11 cellular contexts compared by ENCODE assay signal in the genomic region with DNA sequence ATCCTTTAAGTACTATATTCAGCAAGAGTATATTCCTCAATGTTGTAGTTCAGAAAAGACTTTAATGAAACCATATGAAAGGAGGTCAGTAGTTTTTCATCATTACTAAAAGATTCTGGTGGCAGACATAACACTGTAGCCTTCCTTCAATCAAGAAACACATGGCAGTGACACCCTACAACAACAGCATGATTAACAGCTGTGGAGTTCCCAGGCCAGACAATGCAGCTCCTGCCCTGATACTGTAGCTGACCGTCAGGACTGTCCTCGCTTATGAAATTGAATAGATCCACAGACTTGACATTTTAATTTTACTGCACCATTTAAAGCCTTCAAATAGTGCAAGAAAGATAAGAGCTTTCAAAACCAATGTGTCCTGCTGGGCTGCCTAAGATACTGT.
"Had no signal": no experiment of that assay in that cellular context is flagged by ENCODE, and none has a peak within 500 bp of the region (broad histone marks: within the 10 kb centered on the region; RNA-seq: fewer than 3 reads in every experiment).

No MANE protein-coding gene starts in this region.

- H3K9ac ChIP-seq: parathyroid adenoma had no signal

- H3K9me3 ChIP-seq: heart left ventricle, tibial artery, uterus had no signal

- H3K27ac ChIP-seq: heart left ventricle, parathyroid adenoma, tibial artery, uterus had no signal

- H3K27me3 ChIP-seq: heart left ventricle, tibial artery, uterus had no signal

- DNase-seq: activated CD4-positive, alpha-beta T cell treated with anti-CD3 and anti-CD28 coated beads, Interleukin-2, amount 50 U/mL, for 1 hour; activated CD8-positive, alpha-beta memory T cell treated with anti-CD3 and anti-CD28 coated beads for 24 hours; activated naive CD4-positive, alpha-beta T cell treated with Interleukin-2 at 50 U/mL for 16 hours; anterior cingulate cortex; effector CD8-positive, alpha-beta T cell; heart left ventricle; left cardiac atrium; naive B cell; tibial artery; uterus had no signal

- H3K4me1 ChIP-seq: heart left ventricle, parathyroid adenoma, tibial artery, uterus had no signal

- H3K79me2 ChIP-seq: parathyroid adenoma had no signal

- H3K4me3 ChIP-seq: heart left ventricle, tibial artery, uterus had no signal

- H2AFZ ChIP-seq: parathyroid adenoma had no signal

- H3K36me3 ChIP-seq: uterus had no signal
